Comparison of ENCODE assay signal across 8 cellular contexts in genomic region chrX:71543316-71543715, GRCh38. TPM values are rescaled to one million over a fixed set of nuclear protein-coding genes. Genes with fewer than 3 reads are reported as not detected.
A peak's percentile ranks its signal among the peaks of the same experiment; 100 is the strongest.
DNase-seq lines count a peak whose midpoint lies in the region; ATAC-seq and TF ChIP-seq lines count a peak whose summit lies in the region.

No MANE protein-coding gene starts in this region.

- peaks cover 78% of the 10 kb centered on the region for H3K36me3 Mint-ChIP-seq in effector memory CD8-positive, alpha-beta T cell (ENCODE audit: insufficient read depth)

- no peak overlapping the region for H3K4me3 ChIP-seq in OCI-LY3 (ENCODE audit: low read length)
- no peak overlapping the region for H3K4me3 ChIP-seq in psoas muscle

- no peaks in the 10 kb centered on the region for H3K9me3 Mint-ChIP-seq in effector memory CD8-positive, alpha-beta T cell

- no peak overlapping the region for H2AFZ ChIP-seq in OCI-LY3 (ENCODE audit: low read depth, low read length)

- peak overlapping the region; percentile 58 to 99 for H3K4me3 Mint-ChIP-seq in effector memory CD8-positive, alpha-beta T cell

- H4K20me1 ChIP-seq in OCI-LY3 (ENCODE audit: insufficient read depth, low read length) = peaks cover 93% of the 10 kb centered on the region

- peaks cover 51% of the 10 kb centered on the region for H3K4me1 ChIP-seq in OCI-LY3 (ENCODE audit: low read length)
- H3K4me1 ChIP-seq in psoas muscle = peaks cover 27% of the 10 kb centered on the region

- WGBS in psoas muscle, 3 donors = 12 to 47% (median 27%) methylated on average over 2 of the region's 2 CpGs

- no peak overlapping the region for H3K9ac ChIP-seq in OCI-LY3 (ENCODE audit: low read length)

- intact Hi-C loops in psoas muscle (cut with DNase I) = no loop called here

- H3K4me1 Mint-ChIP-seq in effector memory CD8-positive, alpha-beta T cell (ENCODE audit: low read depth in 2 of 2) = peaks cover 22 to 53% of the 10 kb centered on the region in 2 donors

- H3K27me3 Mint-ChIP-seq in effector memory CD8-positive, alpha-beta T cell = no peaks in the 10 kb centered on the region

- peak overlapping the region; percentile 64 for H3K4me2 ChIP-seq in OCI-LY3 (ENCODE audit: low read length)

- H3K27ac Mint-ChIP-seq in effector memory CD8-positive, alpha-beta T cell = peak overlapping the region in 1 of 2 donors; percentile 23

- ATAC-seq in effector memory CD8-positive, alpha-beta T cell (replicated peaks) = peak; percentile 21
- ATAC-seq in psoas muscle = peak; percentile 84 to 90 (median 88)
- ATAC-seq in HG02798 (IDR thresholded peaks at IDR 0.05; ENCODE audit: poor library complexity, unreplicated experiment) = no peak

- TF ChIP-seq CTCF in OCI-LY3 (IDR thresholded peaks at IDR 0.05; ENCODE audit: low read depth, low read length) (no peak), psoas muscle (IDR thresholded peaks at IDR 0.05) (no peak)

- no peaks in the 10 kb centered on the region for H3K27me3 ChIP-seq in OCI-LY3 (ENCODE audit: low read depth, low read length)
- peaks cover 0 to 3% (median 0%) of the 10 kb centered on the region in 3 donors for H3K27me3 ChIP-seq in psoas muscle (ENCODE audit: insufficient read depth in 3 of 3, low read length in 2 of 3)

- H3K36me3 ChIP-seq in OCI-LY3 (replicated peaks; ENCODE audit: low read depth, low read length) (peaks cover 73% of the 10 kb centered on the region), psoas muscle (ENCODE audit: insufficient read depth in 1 of 2, low read depth in 1 of 2) (peaks cover 0 to 41% of the 10 kb centered on the region in 2 donors)

- peak; percentile 38 for DNase-seq in GM03348 (ENCODE audit: low spot score)
- DNase-seq in effector memory CD8-positive, alpha-beta T cell = no peak
- DNase-seq in psoas muscle = no peak
- DNase-seq in iPS-NIHi11 (ENCODE audit: low spot score) = no peak
- DNase-seq in ureter (ENCODE audit: low spot score) = no peak
- DNase-seq in stimulated activated CD4-positive, alpha-beta T cell treated with anti-CD3 and anti-CD28 coated beads, Interleukin-15, amount 100 ng/mL, for 24 hours = no peak

- H3K9me3 ChIP-seq in OCI-LY3 (ENCODE audit: insufficient read depth, low read length) (no peaks in the 10 kb centered on the region), psoas muscle (no peaks in the 10 kb centered on the region)

- H3K79me2 ChIP-seq in OCI-LY3 (ENCODE audit: low read length) = peaks cover 99% of the 10 kb centered on the region

- no peak overlapping the region for H3K27ac ChIP-seq in OCI-LY3 (ENCODE audit: low read length)
- peak overlapping the region; percentile 61 for H3K27ac ChIP-seq in psoas muscle

RNA-seq across cellular contexts. Expression of gene OGT, which starts 10.4 kb away (rescaled TPM):
- total RNA-seq in psoas muscle (10 to 100 TPM; 40.9 to 64.1 (median 51.8) TPM), ureter (225 TPM)
- polyA plus RNA-seq in psoas muscle = 10 to 100 TPM; 17.2 to 63.0 (median 23.5) TPM

RNA-seq across cellular contexts. Expression of gene GCNA, which starts 34.9 kb away (rescaled TPM):
- total RNA-seq in psoas muscle (1 to 10 TPM in 3 of 4 donors, under 1 TPM in 1; 0.98 to 7.5 (median 2.9) TPM), ureter (1.6 TPM)
- 1 to 10 TPM; 2.9 to 9.1 (median 4.7) TPM for polyA plus RNA-seq in psoas muscle
